Comparison of ENCODE assay signal across 1 cellular context in genomic region chr2:15315411-15315810, GRCh38.
TF ChIP-seq lines count a peak whose summit lies in the region.

No MANE protein-coding gene starts in this region.

TF ChIP-seq in GM23338, 12 proteins besides CTCF, POLR2A, EP300 and RAD21 (continued from another document):
- no peak for TF ChIP-seq ZNF462 (CRISPR knock-in tag; IDR thresholded peaks at IDR 0.05)
- no peak for TF ChIP-seq NANOG (IDR thresholded peaks at IDR 0.05; ENCODE audit: borderline replicate concordance)
- TF ChIP-seq JUNB (IDR thresholded peaks at IDR 0.05; ENCODE audit: unreplicated experiment), result no peak
- no peak for TF ChIP-seq STAT1 (IDR thresholded peaks at IDR 0.05; ENCODE audit: unreplicated experiment)
- no peak for TF ChIP-seq POLR2AphosphoS5 (IDR thresholded peaks at IDR 0.05; ENCODE audit: low read depth)
- no peak for TF ChIP-seq EZH2phosphoT487 (IDR thresholded peaks at IDR 0.05; ENCODE audit: unreplicated experiment)
- no peak for TF ChIP-seq ETS1 (IDR thresholded peaks at IDR 0.05)
